In the genomic region with DNA sequence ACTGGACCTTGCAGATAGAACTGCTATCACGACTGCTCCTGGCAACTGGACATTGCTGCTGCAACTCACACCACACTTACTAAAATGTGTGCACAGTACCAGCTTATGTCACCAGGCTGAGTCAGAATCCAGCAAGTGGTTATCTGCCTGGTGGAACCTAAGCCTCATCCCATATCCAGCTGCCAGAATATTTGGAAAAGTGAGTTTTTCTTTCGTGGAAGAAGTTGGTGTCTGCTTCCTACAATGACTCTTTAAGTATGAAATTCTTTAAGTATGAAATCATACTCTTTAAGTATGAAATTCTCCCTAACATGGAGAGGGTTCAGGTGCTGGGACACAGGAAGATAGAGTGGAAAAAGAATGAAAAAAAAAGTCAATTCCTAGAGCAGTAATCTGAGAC, we compare ENCODE assay signal across 20 cellular contexts. TPM values are rescaled to one million over a fixed set of nuclear protein-coding genes. Genes with fewer than 3 reads are reported as not detected.
DNase-seq lines count a peak whose midpoint lies in the region; ATAC-seq and TF ChIP-seq lines count a peak whose summit lies in the region.
"Had no signal": no experiment of that assay in that cellular context is flagged by ENCODE, and none has a peak within 500 bp of the region (broad histone marks: within the 10 kb centered on the region; RNA-seq: fewer than 3 reads in every experiment).

No MANE protein-coding gene starts in this region.

- ATAC-seq in HG02798 (IDR thresholded peaks at IDR 0.05; ENCODE audit: poor library complexity, unreplicated experiment) (no peak), GM21786 (IDR thresholded peaks at IDR 0.05; ENCODE audit: unreplicated experiment) (no peak)
- ATAC-seq: activated CD4-positive, alpha-beta T cell treated with anti-CD3 and anti-CD28 coated beads for 36 hours had no signal

- H3K4me2 ChIP-seq in osteoblast (ENCODE audit: insufficient read depth, low read length): peak overlapping the region; percentile 27
- H3K4me2 ChIP-seq: PC-9 had no signal

- H3K9me3 ChIP-seq in osteoblast (ENCODE audit: low read depth, low read length): no peaks in the 10 kb centered on the region
- H3K9me3 ChIP-seq: lower lobe of right lung, transverse colon had no signal

- H3K4me3 ChIP-seq in epithelial cell of esophagus (ENCODE audit: low read length) (no peak overlapping the region), osteoblast (ENCODE audit: insufficient read depth, low read length) (no peak overlapping the region)
- H3K4me3 ChIP-seq: lower lobe of right lung, PC-9, transverse colon had no signal

- peaks cover 6% of the 10 kb centered on the region for H3K4me1 ChIP-seq in osteoblast (ENCODE audit: insufficient read depth, low read length)
- H3K4me1 ChIP-seq: lower lobe of right lung, transverse colon had no signal

- H4K20me1 ChIP-seq in osteoblast (ENCODE audit: insufficient read depth, low read length): no peaks in the 10 kb centered on the region

- no peak overlapping the region for H2AFZ ChIP-seq in osteoblast (ENCODE audit: low read length)
- H2AFZ ChIP-seq: PC-9 had no signal

- peak overlapping the region; percentile 11 for H3K27ac ChIP-seq in osteoblast (ENCODE audit: low read depth, low read length)
- H3K27ac ChIP-seq: lower lobe of right lung, PC-9, transverse colon had no signal

- no peaks in the 10 kb centered on the region for H3K27me3 ChIP-seq in osteoblast (ENCODE audit: insufficient read depth, low read length)
- H3K27me3 ChIP-seq: transverse colon had no signal

- TF ChIP-seq CTCF in epithelial cell of esophagus (IDR thresholded peaks at IDR 0.05; ENCODE audit: insufficient read depth, low read depth, low read length, missing control alignments) (no peak), osteoblast (IDR thresholded peaks at IDR 0.05; ENCODE audit: extremely low read depth, low read depth, low read length) (no peak)

- no peaks in the 10 kb centered on the region for H3K36me3 ChIP-seq in osteoblast (ENCODE audit: insufficient read depth, low read length)
- H3K36me3 ChIP-seq: lower lobe of right lung, transverse colon had no signal

- H3K79me2 ChIP-seq in osteoblast (ENCODE audit: insufficient read depth, low read length): no peaks in the 10 kb centered on the region

- peak; percentile 3 for DNase-seq in GOT3 (lab: John Stamatoyannopoulos, UW)
- peak; percentile 61 for DNase-seq in RKO (ENCODE audit: low spot score)
- peak; percentile 53 for DNase-seq in epithelial cell of esophagus (ENCODE audit: low read depth)
- peak; percentile 72 for DNase-seq in osteoblast (ENCODE audit: insufficient read length, low spot score, missing footprints)
- DNase-seq in SW 1271 (lab: John Stamatoyannopoulos, UW): no peak
- DNase-seq in activated naive CD4-positive, alpha-beta T cell treated with Interleukin-2 at 50 U/mL for 16 hours: no peak
- DNase-seq: activated CD4-positive, alpha-beta T cell treated with anti-CD3 and anti-CD28 coated beads for 36 hours; CD4-positive, CD25-positive, alpha-beta regulatory T cell; GDM1; KBM-7; lower lobe of right lung; NCI-H524; nephron progenitor cell; stimulated activated CD4-positive, alpha-beta T cell treated with anti-CD3 and anti-CD28 coated beads, Interleukin-4, amount 100 ng/mL, for 24 hours; transverse colon had no signal

RNA-seq across cellular contexts. Expression of a gene that starts 16.4 kb away (rescaled TPM):
- 16.8 and 21.4 TPM in 2 replicates for total RNA-seq in osteoblast

RNA-seq across cellular contexts. Expression of a gene that starts 22.4 kb away (rescaled TPM):
- total RNA-seq in osteoblast: 35.1 TPM in 2 replicates

RNA-seq across cellular contexts. Expression of a gene that starts 30.9 kb away (rescaled TPM):
- not detected in 2 replicates for total RNA-seq in osteoblast
- total RNA-seq: activated CD4-positive, alpha-beta T cell treated with anti-CD3 and anti-CD28 coated beads for 36 hours; CD4-positive, CD25-positive, alpha-beta regulatory T cell; epithelial cell of proximal tubule; T-helper 1 cell treated with Interleukin-12 subunit alpha and Interleukin-12 subunit beta and Interleukin-4 antibody, amounts not matched to agents 30 ng/mL and 1 ng/mL, for 36 hours had no signal

Comparison
In these comparisons a context has a peak if more than half of its experiments do, and no peak if none do; other contexts are left out.
1. DNase-seq: peak in GOT3 (single experiment), RKO (single experiment), epithelial cell of esophagus (single experiment) and osteoblast (single experiment); none in SW 1271 (0 of 2) and activated naive CD4-positive, alpha-beta T cell treated with Interleukin-2 at 50 U/mL for 16 hours (single experiment).